ENCODE assay signal across 4 cellular contexts in genomic region chr3:190174471-190174870, GRCh38.
TF ChIP-seq lines count a peak whose summit lies in the region.

No MANE protein-coding gene starts in this region.

TF ChIP-seq in A549, 52 proteins besides CTCF, POLR2A, EP300 and RAD21:
- TF ChIP-seq PHF8 (IDR thresholded peaks at IDR 0.05; ENCODE audit: borderline replicate concordance, low read depth) = no peak
- no peak for TF ChIP-seq SREBF2 (IDR thresholded peaks at IDR 0.05)
- no peak for TF ChIP-seq RFX5 (IDR thresholded peaks at IDR 0.05)
- no peak for TF ChIP-seq RARB (CRISPR knock-in tag; IDR thresholded peaks at IDR 0.05)
TF ChIP-seq in A549: peak in this region for 0.

TF ChIP-seq in GM23338, 12 proteins besides CTCF, POLR2A, EP300 and RAD21 (continues in another document):
- TF ChIP-seq POLR2AphosphoS5 (IDR thresholded peaks at IDR 0.05; ENCODE audit: low read depth) = no peak
- no peak for TF ChIP-seq STAT1 (IDR thresholded peaks at IDR 0.05; ENCODE audit: unreplicated experiment)
- TF ChIP-seq JUNB (IDR thresholded peaks at IDR 0.05; ENCODE audit: unreplicated experiment) = no peak
- TF ChIP-seq ETS1 (IDR thresholded peaks at IDR 0.05) = no peak
- no peak for TF ChIP-seq ZNF114 (CRISPR knock-in tag; IDR thresholded peaks at IDR 0.05)
- no peak for TF ChIP-seq NANOG (IDR thresholded peaks at IDR 0.05; ENCODE audit: borderline replicate concordance)

TF ChIP-seq in IMR-90, 13 proteins besides CTCF, POLR2A, EP300 and RAD21:
- no peak for TF ChIP-seq MAZ (IDR thresholded peaks at IDR 0.05; ENCODE audit: borderline replicate concordance, low read depth, low read length)
- TF ChIP-seq RFX5 (IDR thresholded peaks at IDR 0.05; ENCODE audit: low read depth, low read length) = no peak
- no peak for TF ChIP-seq MAFK (IDR thresholded peaks at IDR 0.05; ENCODE audit: low read depth, low read length)
- TF ChIP-seq SMC3 (IDR thresholded peaks at IDR 0.05; ENCODE audit: low read depth, low read length) = no peak
- TF ChIP-seq NFE2L2 (IDR thresholded peaks at IDR 0.05; ENCODE audit: low read depth, low read length) = no peak
- no peak for TF ChIP-seq USF2 (IDR thresholded peaks at IDR 0.05; ENCODE audit: low read depth, low read length)
- no peak for TF ChIP-seq RCOR1 (IDR thresholded peaks at IDR 0.05; ENCODE audit: insufficient replicate concordance, low read length)
- no peak for TF ChIP-seq ELK1 (IDR thresholded peaks at IDR 0.05; ENCODE audit: borderline replicate concordance, low read depth, low read length)
- no peak for TF ChIP-seq FOS (IDR thresholded peaks at IDR 0.05; ENCODE audit: low read depth, low read length)
- TF ChIP-seq CHD1 (IDR thresholded peaks at IDR 0.05; ENCODE audit: low read depth, low read length) = no peak
- no peak for TF ChIP-seq MXI1 (IDR thresholded peaks at IDR 0.05; ENCODE audit: borderline replicate concordance, low read depth, low read length)
- no peak for TF ChIP-seq CEBPB (IDR thresholded peaks at IDR 0.05; ENCODE audit: low read depth, low read length)

TF ChIP-seq in K562, 482 proteins besides CTCF, POLR2A, EP300 and RAD21:
- TF ChIP-seq ZNF512 (tag; IDR thresholded peaks at IDR 0.05) (peak; percentile 41; the same call in 1 of the 2 replicates), ATF1 (CRISPR knock-in tag; IDR thresholded peaks at IDR 0.05) (no peak), ATF1 (tag; IDR thresholded peaks at IDR 0.05) (no peak)
